In genomic region chr13:106701810-106702341, GRCh38 we compare ENCODE assay signal across 27 cellular contexts.
DNase-seq lines count a peak whose midpoint lies in the region; ATAC-seq and TF ChIP-seq lines count a peak whose summit lies in the region.
"Had no signal": no experiment of that assay in that cellular context is flagged by ENCODE, and none has a peak within 500 bp of the region (broad histone marks: within the 10 kb centered on the region; RNA-seq: fewer than 3 reads in every experiment).

No MANE protein-coding gene starts in this region.

- 62 to 66% (median 64%) methylated on average over 17 of the region's 17 CpGs for WGBS in adrenal gland, 4 donors
- 58% methylated on average over 17 of the region's 17 CpGs for WGBS in heart right ventricle, 2 donors
- 57 to 61% methylated on average over 17 of the region's 17 CpGs for WGBS in GM23248 (ENCODE audit: low coverage in 1 of 2, low lambda C conversion rate in 2 of 2, missing lambda C conversion rate in 2 of 2), 2 experiments

- H3F3A ChIP-seq in GM23248 (ENCODE audit: insufficient read depth): no peaks in the 10 kb centered on the region

- peak in 6 of 7 donors; percentile 27 to 78 (median 40) for DNase-seq in adrenal gland
- DNase-seq in heart right ventricle: peak; percentile 17 to 67
- peak; percentile 76 to 90 for DNase-seq in lung microvascular endothelial cell (ENCODE audit: low read depth in 2 of 2)
- DNase-seq in gastrocnemius medialis: no peak
- DNase-seq in GM10266 (ENCODE audit: extremely low spot score): no peak
- DNase-seq in NCI-H187 (lab: John Stamatoyannopoulos, UW): no peak
- DNase-seq in GM23248: no peak
- DNase-seq: activated CD4-positive, alpha-beta T cell treated with anti-CD3 and anti-CD28 coated beads for 1 hour; activated naive CD4-positive, alpha-beta T cell; activated T-cell treated with anti-CD3 and anti-CD28 coated beads, Interleukin-2, amount 50 U/mL, for 4 hours; C1 segment of cervical spinal cord; Calu3; colonic mucosa; DND-41; HCEC 1CT; kidney; NCI-H526 treated with DMSO at 0.1 percent for 48 hours; spleen; stimulated activated CD4-positive, alpha-beta T cell treated with anti-CD3 and anti-CD28 coated beads, Interleukin-4, amount 100 ng/mL, for 24 hours; stimulated activated naive B cell treated with anti-CD40 and anti-IgM and Interleukin-4, amounts not matched to agents 10 μg/mL and 1 μg/mL and 100 μg/mL, for 72 hours; T-helper 1 cell had no signal

- H3K4me3 ChIP-seq in adrenal gland (no peak overlapping the region), heart right ventricle (peak overlapping the region in 2 of 10 donors; percentile 0 to 19), gastrocnemius medialis (no peak overlapping the region), GM23248 (no peak overlapping the region)
- H3K4me3 ChIP-seq: colonic mucosa, SJSA1, spleen, suprapubic skin, vagina had no signal

- H3K27me3 ChIP-seq in adrenal gland: no peaks in the 10 kb centered on the region
- H3K27me3 ChIP-seq in heart right ventricle: no peaks in the 10 kb centered on the region
- H3K27me3 ChIP-seq in gastrocnemius medialis: no peaks in the 10 kb centered on the region
- H3K27me3 ChIP-seq in GM23248 (replicated peaks; ENCODE audit: insufficient read depth): no peaks in the 10 kb centered on the region
- H3K27me3 ChIP-seq: breast epithelium, colonic mucosa, spleen, suprapubic skin, vagina had no signal

- ATAC-seq in heart right ventricle (peak; percentile 77 to 93 (median 90)), gastrocnemius medialis (peak; percentile 70 to 79), GM18520 (IDR thresholded peaks at IDR 0.05; ENCODE audit: unreplicated experiment) (no peak)
- ATAC-seq: activated T-cell treated with anti-CD3 and anti-CD28 coated beads, Interleukin-2, amount 50 U/mL, for 4 hours; stimulated activated naive B cell treated with anti-CD40 and anti-IgM and Interleukin-4, amounts not matched to agents 10 μg/mL and 1 μg/mL and 100 μg/mL, for 72 hours had no signal

- TF ChIP-seq POLR2A in adrenal gland (IDR thresholded peaks at IDR 0.05): no peak
- no peak for TF ChIP-seq POLR2A in gastrocnemius medialis (IDR thresholded peaks at IDR 0.05)

- no peaks in the 10 kb centered on the region for H4K20me1 ChIP-seq in GM23248 (ENCODE audit: insufficient read depth)

- H3K4me2 ChIP-seq in GM23248 (ENCODE audit: unreplicated experiment): no peak overlapping the region

- no peaks in the 10 kb centered on the region for H3K9me3 ChIP-seq in adrenal gland (replicated peaks in 1 of 3)
- H3K9me3 ChIP-seq in heart right ventricle: no peaks in the 10 kb centered on the region
- H3K9me3 ChIP-seq in gastrocnemius medialis: no peaks in the 10 kb centered on the region
- no peaks in the 10 kb centered on the region for H3K9me3 ChIP-seq in GM23248 (ENCODE audit: low read depth)
- H3K9me3 ChIP-seq: breast epithelium, colonic mucosa, SJSA1, spleen, suprapubic skin, vagina had no signal

- in situ Hi-C loops in gastrocnemius medialis (cut with MboI; ENCODE audit: low sequenced_read_pairs in 4 of 4) (no loop called here), GM23248 (cut with MboI) (no loop called here)

- H3K9ac ChIP-seq in GM23248: no peak overlapping the region

- no peak overlapping the region for H2AFZ ChIP-seq in GM23248

- no peaks in the 10 kb centered on the region for H3K9me2 ChIP-seq in GM23248 (ENCODE audit: insufficient read depth)

- no peaks in the 10 kb centered on the region for H3K79me2 ChIP-seq in GM23248 (ENCODE audit: insufficient read depth)

- no peaks in the 10 kb centered on the region for H3K36me3 ChIP-seq in adrenal gland (replicated peaks in 1 of 2)
- H3K36me3 ChIP-seq in heart right ventricle: no peaks in the 10 kb centered on the region
- H3K36me3 ChIP-seq in gastrocnemius medialis: no peaks in the 10 kb centered on the region
- no peaks in the 10 kb centered on the region for H3K36me3 ChIP-seq in GM23248 (ENCODE audit: low read depth)
- H3K36me3 ChIP-seq: breast epithelium, colonic mucosa, SJSA1, spleen, suprapubic skin, vagina had no signal

- no peak for TF ChIP-seq CTCF in adrenal gland (IDR thresholded peaks at IDR 0.05)
- no peak for TF ChIP-seq CTCF in heart right ventricle (IDR thresholded peaks at IDR 0.05)
- no peak for TF ChIP-seq CTCF in gastrocnemius medialis (IDR thresholded peaks at IDR 0.05 in 4 of 5, conservative IDR thresholded peaks at IDR 0.05 in 1 of 5)
- TF ChIP-seq CTCF in GM10266 (IDR thresholded peaks at IDR 0.05; ENCODE audit: control insufficient read depth, insufficient read depth, low read depth, missing control alignments): no peak

- H3K4me1 ChIP-seq in adrenal gland (replicated peaks in 1 of 2): no peaks in the 10 kb centered on the region
- H3K4me1 ChIP-seq in heart right ventricle: peaks cover 0 to 56% (median 10%) of the 10 kb centered on the region in 9 donors
- H3K4me1 ChIP-seq in gastrocnemius medialis: no peaks in the 10 kb centered on the region
- H3K4me1 ChIP-seq in GM23248 (ENCODE audit: insufficient read depth): no peaks in the 10 kb centered on the region
- H3K4me1 ChIP-seq: breast epithelium, colonic mucosa, SJSA1, suprapubic skin had no signal

- intact Hi-C loops in adrenal gland (cut with DNase I): no loop called here
- intact Hi-C loops in heart right ventricle (cut with DNase I): loop anchor here in 5 of 10 donors (2.0 to 10.0 kb wide), 5 partner anchors 55 to 215 kb away; no protein-coding TSS in a partner anchor
- intact Hi-C loops in gastrocnemius medialis (cut with DNase I; ENCODE audit: low total_unique reads): no loop called here

- H3K27ac ChIP-seq in adrenal gland (peak overlapping the region in 1 of 5 donors; percentile 66), heart right ventricle (peak overlapping the region; percentile 58 to 86 (median 74)), gastrocnemius medialis (peak overlapping the region in 3 of 4 donors; percentile 69 to 72 (median 71)), GM23248 (no peak overlapping the region)
- H3K27ac ChIP-seq: colonic mucosa, HL-60, SJSA1, suprapubic skin, vagina had no signal

Comparison
In these comparisons a context has a peak if more than half of its experiments do, and no peak if none do; other contexts are left out.
1. DNase-seq: peak in adrenal gland (6 of 7), heart right ventricle (2 of 2) and lung microvascular endothelial cell (2 of 2); none in gastrocnemius medialis (0 of 2), GM10266 (single experiment), NCI-H187 (0 of 2) and GM23248 (single experiment).